Comparison of ENCODE assay signal across 7 cellular contexts in the genomic region with DNA sequence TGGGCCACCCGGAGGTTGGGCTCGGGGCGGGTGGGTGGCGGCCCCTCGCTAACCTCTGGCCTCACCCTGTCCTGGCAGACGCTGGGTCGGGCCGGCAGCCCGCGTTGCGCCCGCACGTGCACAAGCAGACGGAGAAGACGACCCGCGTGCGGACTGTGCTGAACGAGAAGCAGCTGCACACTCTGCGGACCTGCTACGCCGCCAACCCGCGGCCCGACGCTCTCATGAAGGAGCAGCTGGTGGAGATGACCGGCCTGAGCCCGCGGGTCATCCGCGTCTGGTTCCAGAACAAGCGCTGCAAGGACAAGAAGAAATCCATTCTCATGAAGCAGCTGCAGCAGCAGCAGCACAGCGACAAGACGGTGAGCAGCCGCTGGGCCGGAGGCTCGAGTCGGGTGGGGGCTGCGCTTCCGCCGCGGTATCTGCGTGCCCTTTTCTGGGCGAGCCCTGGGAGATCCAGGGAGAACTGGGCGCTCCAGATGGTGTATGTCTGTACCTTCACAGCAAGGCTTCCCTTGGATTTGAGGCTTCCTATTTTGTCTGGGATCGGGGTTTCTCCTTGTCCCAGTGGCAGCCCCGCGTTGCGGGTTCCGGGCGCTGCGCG. TPM values are rescaled to one million over a fixed set of nuclear protein-coding genes. Genes with fewer than 3 reads are reported as not detected.
DNase-seq lines count a peak whose midpoint lies in the region; ATAC-seq, FAIRE-seq and TF ChIP-seq lines count a peak whose summit lies in the region.

No MANE protein-coding gene starts in this region.

- H3K9ac ChIP-seq in neuronal stem cell (ENCODE audit: low read depth, low read length, poor library complexity) (no peak overlapping the region), PC-3 (ENCODE audit: low read length) (no peak overlapping the region)

- peaks cover 17 to 33% of the 10 kb centered on the region in 2 donors for H3K4me1 ChIP-seq in neuronal stem cell (ENCODE audit: control insufficient read depth in 2 of 2, insufficient read depth in 1 of 2, low read depth in 1 of 2, low read length in 2 of 2)
- peaks cover 18% of the 10 kb centered on the region for H3K4me1 ChIP-seq in PC-3 (ENCODE audit: insufficient read depth, low read length)

- no peak overlapping the region for H2BK5ac ChIP-seq in neuronal stem cell (ENCODE audit: low read length)

- peak overlapping the region; percentile 3 for H2BK120ac ChIP-seq in neuronal stem cell (ENCODE audit: low read depth, low read length)

- no peak overlapping the region for H4K91ac ChIP-seq in neuronal stem cell (ENCODE audit: low read depth, low read length, poor library complexity)

- DNase-seq in GM12891 (ENCODE audit: insufficient read length, low spot score) = peak; percentile 43
- DNase-seq in RPMI7951 (ENCODE audit: low read depth) = peak; percentile 30
- DNase-seq in epithelial cell of proximal tubule (ENCODE audit: low read depth) = no peak
- peak; percentile 71 for DNase-seq in neuronal stem cell (ENCODE audit: low spot score)
- no peak for DNase-seq in PC-3
- no peak for DNase-seq in DMS79 treated with DMSO at 0.1 percent for 48 hours (lab: John Stamatoyannopoulos, UW)

- H3K27me3 ChIP-seq in neuronal stem cell (ENCODE audit: control insufficient read depth in 3 of 3, insufficient read depth in 3 of 3, low read depth in 1 of 3, low read length in 3 of 3) = peaks cover 74 to 98% (median 93%) of the 10 kb centered on the region in 3 experiments
- H3K27me3 ChIP-seq in PC-3 (ENCODE audit: low read length) = no peaks in the 10 kb centered on the region

- H3K4me2 ChIP-seq in neuronal stem cell (ENCODE audit: insufficient read depth, low read length, poor library complexity, severe bottlenecking) (peak overlapping the region; percentile 45), PC-3 (ENCODE audit: low read length) (no peak overlapping the region)

- peak overlapping the region; percentile 12 for H3K23ac ChIP-seq in neuronal stem cell (ENCODE audit: low read depth, low read length, poor library complexity)

- no peaks in the 10 kb centered on the region for H4K20me1 ChIP-seq in PC-3 (ENCODE audit: low read length)

- no peaks in the 10 kb centered on the region for H3F3A ChIP-seq in PC-3 (ENCODE audit: low read length, unreplicated experiment)

- H3K9me2 ChIP-seq in PC-3 (replicated peaks; ENCODE audit: low read length) = no peaks in the 10 kb centered on the region

- no peak for TF ChIP-seq POLR2A in GM12891 (IDR thresholded peaks at IDR 0.05; ENCODE audit: low read depth, low read length)

- peaks cover 0 to 11% of the 10 kb centered on the region in 2 donors for H3K9me3 ChIP-seq in neuronal stem cell (replicated peaks in 1 of 2; ENCODE audit: control insufficient read depth in 2 of 2, insufficient read depth in 1 of 2, low read depth in 1 of 2, low read length in 2 of 2)
- no peaks in the 10 kb centered on the region for H3K9me3 ChIP-seq in PC-3 (ENCODE audit: low read length)

- BruUV-seq in PC-3 (replicated peaks; lab: Mats Ljungman, UMichigan) = no TSS peak

- H3K79me2 ChIP-seq in PC-3 (ENCODE audit: low read length) = peaks cover 14% of the 10 kb centered on the region

- FAIRE-seq in GM12891 (lab: Jason Lieb, UNC) = peak; percentile 9

- H3K27ac ChIP-seq in neuronal stem cell (replicated peaks; ENCODE audit: low read length) (no peak overlapping the region), PC-3 (ENCODE audit: low read length) (no peak overlapping the region)

- no peak for TF ChIP-seq CTCF in epithelial cell of proximal tubule (conservative IDR thresholded peaks at IDR 0.05; ENCODE audit: low read depth, low read length)
- no peak for TF ChIP-seq CTCF in PC-3 (conservative IDR thresholded peaks at IDR 0.05; ENCODE audit: low read depth, low read length)

- CTCF ChIA-PET in PC-3 (lab: Charles Lee) = no interaction called here

- POLR2A ChIA-PET in PC-3 (lab: Charles Lee; ENCODE audit: unreplicated experiment) = no interaction called here

- H4K8ac ChIP-seq in neuronal stem cell (ENCODE audit: low read depth, low read length) = no peak overlapping the region

- H3K79me1 ChIP-seq in neuronal stem cell (ENCODE audit: low read depth, low read length) = peaks cover 1% of the 10 kb centered on the region

- no CpG with 5 or more reads among the region's 53 CpGs for whole genome bisulfite sequencing in neuronal stem cell (ENCODE audit: extremely low coverage in 2 of 2, insufficient read length in 2 of 2, insufficient replicate concordance in 1 of 2), 2 donors

- H3K14ac ChIP-seq in neuronal stem cell (ENCODE audit: low read length) = no peak overlapping the region

- H2AFZ ChIP-seq in neuronal stem cell (ENCODE audit: low read length) (peak overlapping the region; percentile 87), PC-3 (ENCODE audit: low read length) (no peak overlapping the region)

- H3K36me3 ChIP-seq in neuronal stem cell (replicated peaks in 1 of 2; ENCODE audit: control insufficient read depth in 2 of 2, insufficient read depth in 2 of 2, low read length in 2 of 2) = no peaks in the 10 kb centered on the region
- H3K36me3 ChIP-seq in PC-3 (ENCODE audit: low read depth, low read length) = no peaks in the 10 kb centered on the region

- H2AK5ac ChIP-seq in neuronal stem cell (ENCODE audit: low read depth, low read length) = peak overlapping the region; percentile 51

- intact Hi-C loops in PC-3 (cut with micrococcal nuclease) = no loop called here

- ATAC-seq in HG03097 (IDR thresholded peaks at IDR 0.05; ENCODE audit: low FRiP score, unreplicated experiment) = no peak
- no peak for ATAC-seq in PC-3

- H3K18ac ChIP-seq in neuronal stem cell (ENCODE audit: low read length) = peak overlapping the region; percentile 78

- no peak overlapping the region for H3K4ac ChIP-seq in neuronal stem cell (ENCODE audit: low read length)

- H3K4me3 ChIP-seq in epithelial cell of proximal tubule (ENCODE audit: low read depth, low read length) (peak overlapping the region; percentile 28), neuronal stem cell (ENCODE audit: low read length in 2 of 2) (peak overlapping the region in 1 of 2 donors; percentile 19), PC-3 (ENCODE audit: low read length) (no peak overlapping the region)

- H2BK12ac ChIP-seq in neuronal stem cell (ENCODE audit: low read length) = no peak overlapping the region

- peak overlapping the region; percentile 87 for H2BK15ac ChIP-seq in neuronal stem cell (ENCODE audit: low read length)

TF ChIP-seq in GM12891, 5 proteins besides CTCF, POLR2A, EP300 and RAD21:
- TF ChIP-seq TAF1 (IDR thresholded peaks at IDR 0.05; ENCODE audit: low read depth, low read length) (no peak), SPI1 (IDR thresholded peaks at IDR 0.05; ENCODE audit: low read depth, low read length) (no peak), POLR2AphosphoS5 (IDR thresholded peaks at IDR 0.05; ENCODE audit: low read depth, low read length) (no peak), PAX5 (IDR thresholded peaks at IDR 0.05; ENCODE audit: insufficient read depth, low read length, severe bottlenecking) (no peak), POU2F2 (IDR thresholded peaks at IDR 0.05; ENCODE audit: low read depth, low read length) (no peak)

RNA-seq across cellular contexts. Expression of gene ISL2, which starts 3.7 kb away (rescaled TPM):
- 2.6 TPM for polyA plus RNA-seq in GM12891 (2012; ENCODE audit: low read depth, missing spikeins)
- 1.8 and 3.4 TPM in 2 replicates for total RNA-seq in RPMI7951 (2014; rRNA removed; shearing (Covaris generic))
- total RNA-seq in epithelial cell of proximal tubule (0.58 and 0.69 TPM in 2 replicates), PC-3 (2014; rRNA removed) (3.6 and 6.3 TPM in 2 replicates)
- 0.13 TPM for polyA plus RNA-seq in neuronal stem cell (2013, experiment 1 of 2)
- polyA plus RNA-seq in neuronal stem cell (2013, experiment 2 of 2) = 0.10 TPM

RNA-seq across cellular contexts. Expression of gene ETFA, which starts 29.0 kb away (rescaled TPM):
- 213 TPM for polyA plus RNA-seq in GM12891 (2012; ENCODE audit: low read depth, missing spikeins)
- 216 and 236 TPM in 2 replicates for total RNA-seq in RPMI7951 (2014; rRNA removed; shearing (Covaris generic))
- 112 and 117 TPM in 2 replicates for total RNA-seq in epithelial cell of proximal tubule
- 73.4 TPM for polyA plus RNA-seq in neuronal stem cell (2013, experiment 1 of 2)
- polyA plus RNA-seq in neuronal stem cell (2013, experiment 2 of 2) = 75.7 TPM
- 128 and 160 TPM in 2 replicates for total RNA-seq in PC-3 (2014; rRNA removed)

Comparison
In these comparisons a context has a peak if more than half of its experiments do, and no peak if none do; other contexts are left out.
1. DNase-seq: peak in GM12891 (single experiment), RPMI7951 (single experiment) and neuronal stem cell (single experiment); none in epithelial cell of proximal tubule (single experiment), PC-3 (single experiment) and DMS79 treated with DMSO at 0.1 percent for 48 hours (single experiment).